In genomic region chr16:70453891-70454220, GRCh38 we compare ENCODE assay signal across 8 cellular contexts. TPM values are rescaled to one million over a fixed set of nuclear protein-coding genes. Genes with fewer than 3 reads are reported as not detected.
DNase-seq lines count a peak whose midpoint lies in the region; ATAC-seq and TF ChIP-seq lines count a peak whose summit lies in the region.

No MANE protein-coding gene starts in this region.

- no peaks in the 10 kb centered on the region for H3K9me3 Mint-ChIP-seq in CD4-positive, CD25-positive, alpha-beta regulatory T cell
- no peaks in the 10 kb centered on the region for H3K9me3 Mint-ChIP-seq in activated naive CD8-positive, alpha-beta T cell treated with anti-CD3 and anti-CD28 coated beads, Interleukin-2, amount 50 U/mL, for 24 hours

- DNase-seq in CD4-positive, CD25-positive, alpha-beta regulatory T cell, result no peak
- DNase-seq in activated naive CD8-positive, alpha-beta T cell treated with anti-CD3 and anti-CD28 coated beads, Interleukin-2, amount 50 U/mL, for 24 hours, result no peak
- DNase-seq in iPS-NIHi7 (ENCODE audit: extremely low spot score) (peak; percentile 57), stomach (no peak), EL (no peak), SKM-1 (lab: John Stamatoyannopoulos, UW; ENCODE audit: unreplicated experiment) (no peak), NCI-H187 (lab: John Stamatoyannopoulos, UW) (no peak)

- ATAC-seq in CD4-positive, CD25-positive, alpha-beta regulatory T cell (ENCODE audit: low read depth in 2 of 2), result no peak
- peak; percentile 13 for ATAC-seq in HG03432 (IDR thresholded peaks at IDR 0.05; ENCODE audit: unreplicated experiment)
- ATAC-seq in activated naive CD8-positive, alpha-beta T cell treated with anti-CD3 and anti-CD28 coated beads, Interleukin-2, amount 50 U/mL, for 24 hours, result no peak

- peak overlapping the region; percentile 87 for H3K27ac ChIP-seq in CD4-positive, CD25-positive, alpha-beta regulatory T cell (ENCODE audit: insufficient read depth, low read length, poor library complexity, severe bottlenecking)
- H3K27ac ChIP-seq in stomach, result peak overlapping the region in 4 of 5 donors; percentile 91 to 97 (median 96)

- H3K27me3 Mint-ChIP-seq in CD4-positive, CD25-positive, alpha-beta regulatory T cell, result no peaks in the 10 kb centered on the region
- H3K27me3 Mint-ChIP-seq in activated naive CD8-positive, alpha-beta T cell treated with anti-CD3 and anti-CD28 coated beads, Interleukin-2, amount 50 U/mL, for 24 hours, result no peaks in the 10 kb centered on the region

- no peak for TF ChIP-seq EP300 in stomach (IDR thresholded peaks at IDR 0.05)

- intact Hi-C loops in stomach (cut with DNase I; ENCODE audit: low total_unique reads), result no loop called here

- H3K4me3 Mint-ChIP-seq in CD4-positive, CD25-positive, alpha-beta regulatory T cell, result peak overlapping the region; percentile 93 to 96 (median 94)
- peak overlapping the region; percentile 88 for H3K4me3 Mint-ChIP-seq in activated naive CD8-positive, alpha-beta T cell treated with anti-CD3 and anti-CD28 coated beads, Interleukin-2, amount 50 U/mL, for 24 hours

- no peak for TF ChIP-seq CTCF in stomach (IDR thresholded peaks at IDR 0.05)

- no peaks in the 10 kb centered on the region for H3K9me3 ChIP-seq in CD4-positive, CD25-positive, alpha-beta regulatory T cell (ENCODE audit: control insufficient read depth in 2 of 2, low read length in 2 of 2)
- no peaks in the 10 kb centered on the region for H3K9me3 ChIP-seq in stomach

- H3K4me1 Mint-ChIP-seq in CD4-positive, CD25-positive, alpha-beta regulatory T cell, result peaks cover 15 to 45% (median 25%) of the 10 kb centered on the region in 4 donors
- H3K4me1 Mint-ChIP-seq in activated naive CD8-positive, alpha-beta T cell treated with anti-CD3 and anti-CD28 coated beads, Interleukin-2, amount 50 U/mL, for 24 hours, result peaks cover 17% of the 10 kb centered on the region

- H3K4me3 ChIP-seq in CD4-positive, CD25-positive, alpha-beta regulatory T cell (ENCODE audit: low read depth, low read length), result peak overlapping the region; percentile 84
- H3K4me3 ChIP-seq in stomach, result peak overlapping the region; percentile 81 to 99 (median 93)

- WGBS in stomach, 5 donors, result 0 to 1% (median 0%) methylated on average over 7 of the region's 7 CpGs

- peak overlapping the region; percentile 90 to 95 (median 92) for H3K27ac Mint-ChIP-seq in CD4-positive, CD25-positive, alpha-beta regulatory T cell
- H3K27ac Mint-ChIP-seq in activated naive CD8-positive, alpha-beta T cell treated with anti-CD3 and anti-CD28 coated beads, Interleukin-2, amount 50 U/mL, for 24 hours, result peak overlapping the region; percentile 89

- no peaks in the 10 kb centered on the region for H3K36me3 ChIP-seq in CD4-positive, CD25-positive, alpha-beta regulatory T cell (ENCODE audit: control insufficient read depth, insufficient read depth, low read length)
- no peaks in the 10 kb centered on the region for H3K36me3 ChIP-seq in stomach

- H3K4me1 ChIP-seq in CD4-positive, CD25-positive, alpha-beta regulatory T cell (ENCODE audit: control insufficient read depth, insufficient read depth, low read length, poor library complexity, severe bottlenecking), result peaks cover 17% of the 10 kb centered on the region
- H3K4me1 ChIP-seq in stomach, result peaks cover 14 to 33% (median 27%) of the 10 kb centered on the region in 4 donors

- no peaks in the 10 kb centered on the region for H3K36me3 Mint-ChIP-seq in CD4-positive, CD25-positive, alpha-beta regulatory T cell
- H3K36me3 Mint-ChIP-seq in activated naive CD8-positive, alpha-beta T cell treated with anti-CD3 and anti-CD28 coated beads, Interleukin-2, amount 50 U/mL, for 24 hours (ENCODE audit: low read depth), result no peaks in the 10 kb centered on the region

- no peaks in the 10 kb centered on the region for H3K27me3 ChIP-seq in CD4-positive, CD25-positive, alpha-beta regulatory T cell (ENCODE audit: control insufficient read depth, insufficient read depth, low read length)
- peaks cover 0 to 9% (median 0%) of the 10 kb centered on the region in 3 donors for H3K27me3 ChIP-seq in stomach

- no peak for TF ChIP-seq POLR2A in stomach (IDR thresholded peaks at IDR 0.05)

RNA-seq across cellular contexts. Expression of gene FCSK, which starts 0.5 kb away (rescaled TPM):
- 28.5 TPM for total RNA-seq in CD4-positive, CD25-positive, alpha-beta regulatory T cell
- 10 to 100 TPM in 1 of 4 donors, 1 to 10 TPM in 3; 5.7 to 11.5 (median 7.7) TPM for polyA plus RNA-seq in CD4-positive, CD25-positive, alpha-beta regulatory T cell
- 10 to 100 TPM in 4 of 5 donors, 1 to 10 TPM in 1; 5.8 to 92.7 (median 43.3) TPM for total RNA-seq in stomach
- 10 to 100 TPM in 1 of 3 donors, 1 to 10 TPM in 2; 7.7 to 11.8 (median 9.8) TPM for polyA plus RNA-seq in stomach

RNA-seq across cellular contexts. Expression of gene ST3GAL2, which starts 15.0 kb away (rescaled TPM):
- 22.1 TPM for total RNA-seq in CD4-positive, CD25-positive, alpha-beta regulatory T cell
- 10 to 100 TPM; 10.5 to 17.5 (median 14.6) TPM for polyA plus RNA-seq in CD4-positive, CD25-positive, alpha-beta regulatory T cell
- 10 to 100 TPM in 4 of 5 donors, 1 to 10 TPM in 1; 7.7 to 51.3 (median 17.4) TPM for total RNA-seq in stomach
- polyA plus RNA-seq in stomach, result 1 to 10 TPM; 2.6 to 5.9 (median 3.2) TPM
